22 cellular contexts compared by ENCODE assay signal in the genomic region with DNA sequence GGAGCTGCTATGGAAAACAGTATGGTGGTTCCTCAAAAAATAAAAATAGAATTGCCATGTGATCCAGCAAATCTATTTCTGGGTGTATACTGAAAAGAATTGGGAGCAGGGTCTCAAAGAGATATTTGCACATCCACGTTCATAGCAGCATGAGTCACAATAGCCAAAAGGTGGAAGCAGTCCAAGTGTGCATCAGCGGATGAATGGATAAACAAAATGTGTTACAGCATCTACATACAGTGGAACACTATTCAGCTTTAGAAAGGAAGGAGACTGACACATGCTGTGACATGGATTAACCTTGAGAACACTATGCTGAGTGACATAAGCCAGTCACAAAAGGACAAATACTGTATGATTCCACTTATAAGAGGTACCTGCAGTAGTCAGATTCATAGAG. TPM values are rescaled to one million over a fixed set of nuclear protein-coding genes. Genes with fewer than 3 reads are reported as not detected.
A peak's percentile ranks its signal among the peaks of the same experiment; 100 is the strongest.
DNase-seq lines count a peak whose midpoint lies in the region; ATAC-seq and TF ChIP-seq lines count a peak whose summit lies in the region.
"Had no signal": no experiment of that assay in that cellular context is flagged by ENCODE, and none has a peak within 500 bp of the region (broad histone marks: within the 10 kb centered on the region; RNA-seq: fewer than 3 reads in every experiment).

No MANE protein-coding gene starts in this region.

- peaks cover 60% of the 10 kb centered on the region for H3K27me3 Mint-ChIP-seq in mesothelial cell of epicardium (ENCODE audit: low read depth)

- no peak overlapping the region for H3K4me3 ChIP-seq in MG63
- H3K4me3 ChIP-seq: cardiac muscle cell, psoas muscle had no signal

- H3K36me3 Mint-ChIP-seq in mesothelial cell of epicardium, result no peaks in the 10 kb centered on the region
- H3K36me3 Mint-ChIP-seq: activated CD4-positive, alpha-beta memory T cell treated with anti-CD3 and anti-CD28 coated beads for 36 hours; activated naive CD4-positive, alpha-beta T cell treated with anti-CD3 and anti-CD28 coated beads, Interleukin-2, amount 50 U/mL, for 24 hours; WTC11 had no signal

- no peak overlapping the region for H3K27ac Mint-ChIP-seq in mesothelial cell of epicardium
- H3K27ac Mint-ChIP-seq: activated CD4-positive, alpha-beta memory T cell treated with anti-CD3 and anti-CD28 coated beads for 36 hours; activated naive CD4-positive, alpha-beta T cell treated with anti-CD3 and anti-CD28 coated beads, Interleukin-2, amount 50 U/mL, for 24 hours; WTC11 had no signal

- H3K27me3 ChIP-seq in MG63, result no peaks in the 10 kb centered on the region
- H3K27me3 ChIP-seq: cardiac muscle cell had no signal

- ATAC-seq in HG03139 (IDR thresholded peaks at IDR 0.05; ENCODE audit: unreplicated experiment) (no peak), HG03457 (IDR thresholded peaks at IDR 0.05; ENCODE audit: unreplicated experiment) (no peak)
- ATAC-seq: activated T-cell treated with anti-CD3 and anti-CD28 coated beads, Interleukin-2, amount 50 U/mL, for 4 hours; left cardiac atrium; psoas muscle; WTC11 had no signal

- no peak for TF ChIP-seq CTCF in mesothelial cell of epicardium (IDR thresholded peaks at IDR 0.05; ENCODE audit: unreplicated experiment)

- peak; percentile 57 for DNase-seq in EH (ENCODE audit: low read depth)
- DNase-seq in MG63, result peak; percentile 73
- DNase-seq in astrocyte of the hippocampus (ENCODE audit: low read depth, low spot score), result peak; percentile 28
- peak; percentile 57 for DNase-seq in fibroblast of the conjunctiva (ENCODE audit: low read depth)
- DNase-seq in mesothelial cell of epicardium (ENCODE audit: low spot score in 2 of 2, unreplicated experiment in 2 of 2), result no peak
- DNase-seq in NCI-H2196 treated with DMSO at 0.1 percent for 48 hours (lab: John Stamatoyannopoulos, UW; ENCODE audit: unreplicated experiment), result no peak
- DNase-seq: activated CD4-positive, alpha-beta memory T cell treated with anti-CD3 and anti-CD28 coated beads for 36 hours; activated T-cell treated with anti-CD3 and anti-CD28 coated beads, Interleukin-2, amount 50 U/mL, for 4 hours; AML-193; COR-L47; effector memory CD4-positive, alpha-beta T cell; left cardiac atrium; midbrain; MM.1S; NCI-H187 treated with DMSO at 0.1 percent for 48 hours; NCI-H510A treated with DMSO at 0.1 percent for 48 hours; psoas muscle had no signal

- no peak overlapping the region for H3K4me3 Mint-ChIP-seq in mesothelial cell of epicardium
- H3K4me3 Mint-ChIP-seq: activated CD4-positive, alpha-beta memory T cell treated with anti-CD3 and anti-CD28 coated beads for 36 hours; activated naive CD4-positive, alpha-beta T cell treated with anti-CD3 and anti-CD28 coated beads, Interleukin-2, amount 50 U/mL, for 24 hours; activated T-cell treated with anti-CD3 and anti-CD28 coated beads, Interleukin-2, amount 50 U/mL, for 4 hours; WTC11 had no signal

- H3K36me3 ChIP-seq in MG63, result no peaks in the 10 kb centered on the region
- H3K36me3 ChIP-seq: cardiac muscle cell had no signal

- peaks cover 2% of the 10 kb centered on the region for H3K4me1 Mint-ChIP-seq in mesothelial cell of epicardium
- H3K4me1 Mint-ChIP-seq: activated naive CD4-positive, alpha-beta T cell treated with anti-CD3 and anti-CD28 coated beads, Interleukin-2, amount 50 U/mL, for 24 hours; WTC11 had no signal

- no peaks in the 10 kb centered on the region for H3K9me3 ChIP-seq in MG63
- H3K9me3 ChIP-seq: psoas muscle had no signal

- H3K9me3 Mint-ChIP-seq in mesothelial cell of epicardium, result no peaks in the 10 kb centered on the region
- H3K9me3 Mint-ChIP-seq: activated naive CD4-positive, alpha-beta T cell treated with anti-CD3 and anti-CD28 coated beads, Interleukin-2, amount 50 U/mL, for 24 hours; activated T-cell treated with anti-CD3 and anti-CD28 coated beads, Interleukin-2, amount 50 U/mL, for 4 hours; WTC11 had no signal

RNA-seq across cellular contexts. Expression of gene TBC1D30, which starts 17.9 kb away (rescaled TPM):
- 0.20 and 0.30 TPM in 2 replicates for total RNA-seq in MG63 (2014; rRNA removed; shearing (Covaris generic); ENCODE audit: low replicate concordance)
- 2.8 to 3.7 TPM (median 3.1 TPM) in 3 replicates for total RNA-seq in mesothelial cell of epicardium

RNA-seq across cellular contexts. Expression of gene GNS, which starts 47.4 kb away (rescaled TPM):
- total RNA-seq in MG63 (2014; rRNA removed; shearing (Covaris generic); ENCODE audit: low replicate concordance), result 42.7 and 48.1 TPM in 2 replicates
- total RNA-seq in mesothelial cell of epicardium, result 66.1 to 68.0 TPM (median 67.4 TPM) in 3 replicates

Comparison
In these comparisons a context has a peak if more than half of its experiments do, and no peak if none do; other contexts are left out.
1. DNase-seq: peak in EH (single experiment), MG63 (single experiment), astrocyte of the hippocampus (single experiment) and fibroblast of the conjunctiva (single experiment); none in mesothelial cell of epicardium (0 of 2) and NCI-H2196 treated with DMSO at 0.1 percent for 48 hours (single experiment).